Comparison of ENCODE assay signal across 9 cellular contexts in the genomic region with DNA sequence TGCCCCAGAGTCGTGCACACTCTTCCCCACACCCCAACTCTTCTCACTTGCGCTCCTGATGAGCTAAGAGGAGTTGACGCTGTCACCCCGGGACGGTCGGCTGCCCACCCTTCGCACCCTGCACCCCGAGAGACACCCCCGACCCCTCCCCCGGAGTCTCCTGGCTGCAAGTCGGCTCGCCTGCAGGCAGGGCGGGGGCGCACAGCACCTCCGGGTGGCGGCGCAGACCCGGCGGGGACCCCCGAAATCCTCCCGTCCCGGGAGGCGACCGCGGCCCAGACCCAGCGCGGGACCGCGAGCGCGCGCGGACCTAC. TPM values are rescaled to one million over a fixed set of nuclear protein-coding genes. Genes with fewer than 3 reads are reported as not detected.
DNase-seq lines count a peak whose midpoint lies in the region; ATAC-seq and TF ChIP-seq lines count a peak whose summit lies in the region.
"Had no signal": no experiment of that assay in that cellular context is flagged by ENCODE, and none has a peak within 500 bp of the region (broad histone marks: within the 10 kb centered on the region; RNA-seq: fewer than 3 reads in every experiment).

No MANE protein-coding gene starts in this region.

- H3K27ac Mint-ChIP-seq in activated CD4-positive, alpha-beta T cell treated with anti-CD3 and anti-CD28 coated beads for 36 hours = no peak overlapping the region
- no peak overlapping the region for H3K27ac Mint-ChIP-seq in activated CD4-positive, alpha-beta T cell treated with anti-CD3 and anti-CD28 coated beads, Interleukin-2, amount 10 ng/mL, durations not matched to agents 7 days and 5 days

- H3K4me3 ChIP-seq in ascending aorta = peak overlapping the region; percentile 67 to 90
- H3K4me3 ChIP-seq in left lung = peak overlapping the region; percentile 43 to 52

- TF ChIP-seq CTCF in ascending aorta (IDR thresholded peaks at IDR 0.05) = no peak
- TF ChIP-seq CTCF in left lung (IDR thresholded peaks at IDR 0.05) = no peak
- TF ChIP-seq CTCF in GM10248 (IDR thresholded peaks at IDR 0.05; ENCODE audit: control extremely low read depth, extremely low read depth, low read depth, missing control alignments) = no peak

- peak; percentile 27 for ATAC-seq in activated CD4-positive, alpha-beta T cell treated with anti-CD3 and anti-CD28 coated beads for 36 hours
- no peak for ATAC-seq in left lung
- ATAC-seq in HG02571 (IDR thresholded peaks at IDR 0.05; ENCODE audit: unreplicated experiment) = no peak
- no peak for ATAC-seq in GM19452 (IDR thresholded peaks at IDR 0.05; ENCODE audit: unreplicated experiment)

- H3K36me3 Mint-ChIP-seq in activated CD4-positive, alpha-beta T cell treated with anti-CD3 and anti-CD28 coated beads for 36 hours (ENCODE audit: low read depth) = no peaks in the 10 kb centered on the region
- no peaks in the 10 kb centered on the region for H3K36me3 Mint-ChIP-seq in activated CD4-positive, alpha-beta T cell treated with anti-CD3 and anti-CD28 coated beads, Interleukin-2, amount 10 ng/mL, durations not matched to agents 7 days and 5 days (ENCODE audit: low read depth)

- CTCF ChIA-PET in activated CD4-positive, alpha-beta T cell treated with anti-CD3 and anti-CD28 coated beads for 36 hours (lab: Charles Lee) = interaction anchor here (0.5 kb wide), 1 partner anchor 130 kb away, joined by 3 read pairs; no protein-coding TSS in a partner anchor
- CTCF ChIA-PET in activated CD4-positive, alpha-beta T cell treated with anti-CD3 and anti-CD28 coated beads, Interleukin-2, amount 10 ng/mL, durations not matched to agents 7 days and 5 days (lab: Charles Lee) = interaction anchor here (1.0 kb wide), 1 partner anchor 10 kb away, joined by 3 read pairs; no protein-coding TSS in a partner anchor
- CTCF ChIA-PET in GM10248 (lab: Yijun Ruan, JAX) = interaction anchor here (1.3 to 3.9 kb wide), 2 partner anchors 18 to 165 kb away, joined by 3 to 26 read pairs; no protein-coding TSS in a partner anchor

- H3K36me3 ChIP-seq in ascending aorta = no peaks in the 10 kb centered on the region
- no peaks in the 10 kb centered on the region for H3K36me3 ChIP-seq in left lung

- H3K4me1 ChIP-seq in ascending aorta (peaks cover 3 to 8% of the 10 kb centered on the region in 2 donors), left lung (peaks cover 0 to 39% of the 10 kb centered on the region in 2 donors)

- H3K4me1 Mint-ChIP-seq in activated CD4-positive, alpha-beta T cell treated with anti-CD3 and anti-CD28 coated beads for 36 hours = peaks cover 4% of the 10 kb centered on the region
- peaks cover 9% of the 10 kb centered on the region for H3K4me1 Mint-ChIP-seq in activated CD4-positive, alpha-beta T cell treated with anti-CD3 and anti-CD28 coated beads, Interleukin-2, amount 10 ng/mL, durations not matched to agents 7 days and 5 days

- no peak overlapping the region for H3K4me3 Mint-ChIP-seq in activated CD4-positive, alpha-beta T cell treated with anti-CD3 and anti-CD28 coated beads for 36 hours
- no peak overlapping the region for H3K4me3 Mint-ChIP-seq in activated CD4-positive, alpha-beta T cell treated with anti-CD3 and anti-CD28 coated beads, Interleukin-2, amount 10 ng/mL, durations not matched to agents 7 days and 5 days

- POLR2A ChIA-PET in activated CD4-positive, alpha-beta T cell treated with anti-CD3 and anti-CD28 coated beads for 36 hours (lab: Charles Lee) = interaction anchor here (0.5 kb wide), 1 partner anchor 45 kb away, joined by 3 read pairs; no protein-coding TSS in a partner anchor
- POLR2A ChIA-PET in activated CD4-positive, alpha-beta T cell treated with anti-CD3 and anti-CD28 coated beads, Interleukin-2, amount 10 ng/mL, durations not matched to agents 7 days and 5 days (lab: Charles Lee) = no interaction called here
- POLR2A ChIA-PET in GM10248 (lab: Yijun Ruan, JAX) = no interaction called here

- H3K9me3 Mint-ChIP-seq in activated CD4-positive, alpha-beta T cell treated with anti-CD3 and anti-CD28 coated beads for 36 hours (ENCODE audit: low read depth) = no peaks in the 10 kb centered on the region
- H3K9me3 Mint-ChIP-seq in activated CD4-positive, alpha-beta T cell treated with anti-CD3 and anti-CD28 coated beads, Interleukin-2, amount 10 ng/mL, durations not matched to agents 7 days and 5 days = no peaks in the 10 kb centered on the region

- DNase-seq in activated CD4-positive, alpha-beta T cell treated with anti-CD3 and anti-CD28 coated beads for 36 hours = no peak
- DNase-seq in activated CD4-positive, alpha-beta T cell treated with anti-CD3 and anti-CD28 coated beads, Interleukin-2, amount 10 ng/mL, durations not matched to agents 7 days and 5 days = no peak
- DNase-seq in ascending aorta (ENCODE audit: low spot score in 2 of 2) (no peak), left lung (no peak), substantia nigra (lab: John Stamatoyannopoulos, UW) (no peak), GM10248 (ENCODE audit: extremely low spot score) (no peak)
- DNase-seq: NCI-H1436 treated with DMSO at 0.1 percent for 48 hours had no signal

- H3K9me3 ChIP-seq in ascending aorta (no peaks in the 10 kb centered on the region), left lung (no peaks in the 10 kb centered on the region)

- H3K27ac ChIP-seq in ascending aorta = peak overlapping the region; percentile 23 to 39
- peak overlapping the region; percentile 48 to 53 for H3K27ac ChIP-seq in left lung
- H3K27ac ChIP-seq in substantia nigra (ENCODE audit: low read depth, low read length, poor library complexity, severe bottlenecking) = peak overlapping the region; percentile 59

- H3K27me3 Mint-ChIP-seq in activated CD4-positive, alpha-beta T cell treated with anti-CD3 and anti-CD28 coated beads for 36 hours = peaks cover 49% of the 10 kb centered on the region
- H3K27me3 Mint-ChIP-seq in activated CD4-positive, alpha-beta T cell treated with anti-CD3 and anti-CD28 coated beads, Interleukin-2, amount 10 ng/mL, durations not matched to agents 7 days and 5 days = peaks cover 41% of the 10 kb centered on the region

- intact Hi-C loops in activated CD4-positive, alpha-beta T cell treated with anti-CD3 and anti-CD28 coated beads for 36 hours (cut with DNase I, micrococcal nuclease) = no loop called here
- intact Hi-C loops in ascending aorta (cut with DNase I) (loop anchor here (2.0 kb wide), 2 partner anchors 30 to 54 kb away; no protein-coding TSS in a partner anchor), left lung (cut with DNase I) (no loop called here)

- H3K27me3 ChIP-seq in ascending aorta (no peaks in the 10 kb centered on the region), left lung (peaks cover 0 to 51% of the 10 kb centered on the region in 2 donors)

RNA-seq across cellular contexts. Expression of gene RAB3IL1, which starts 0.4 kb away (rescaled TPM):
- under 1 TPM in 1 of 2 experiments, not detected in 1; 0.09 TPM for total RNA-seq in activated CD4-positive, alpha-beta T cell treated with anti-CD3 and anti-CD28 coated beads for 36 hours
- not detected for total RNA-seq in activated CD4-positive, alpha-beta T cell treated with anti-CD3 and anti-CD28 coated beads, Interleukin-2, amount 10 ng/mL, durations not matched to agents 7 days and 5 days
- total RNA-seq in ascending aorta (23.2 TPM), left lung (10 to 100 TPM; 10.8 to 13.3 TPM)

RNA-seq across cellular contexts. Expression of gene FADS3, which starts 25.7 kb away (rescaled TPM):
- 10 to 100 TPM in 1 of 2 experiments, 1 to 10 TPM in 1; 7.2 to 10.1 TPM for total RNA-seq in activated CD4-positive, alpha-beta T cell treated with anti-CD3 and anti-CD28 coated beads for 36 hours
- total RNA-seq in activated CD4-positive, alpha-beta T cell treated with anti-CD3 and anti-CD28 coated beads, Interleukin-2, amount 10 ng/mL, durations not matched to agents 7 days and 5 days = 1 to 10 TPM; 2.9 to 3.7 TPM
- total RNA-seq in ascending aorta (191 TPM), left lung (10 to 100 TPM; 64.1 to 71.4 TPM)

RNA-seq across cellular contexts. Expression of gene BEST1, which starts 33.2 kb away (rescaled TPM):
- under 1 TPM; 0.37 to 0.65 TPM for total RNA-seq in activated CD4-positive, alpha-beta T cell treated with anti-CD3 and anti-CD28 coated beads for 36 hours
- total RNA-seq in activated CD4-positive, alpha-beta T cell treated with anti-CD3 and anti-CD28 coated beads, Interleukin-2, amount 10 ng/mL, durations not matched to agents 7 days and 5 days = not detected
- 30.9 TPM for total RNA-seq in ascending aorta
- 10 to 100 TPM in 1 of 2 donors, 1 to 10 TPM in 1; 3.8 to 14.6 TPM for total RNA-seq in left lung

RNA-seq across cellular contexts. Expression of gene FTH1, which starts 50.4 kb away (rescaled TPM):
- 100 to 1,000 TPM; 777 to 914 TPM for total RNA-seq in activated CD4-positive, alpha-beta T cell treated with anti-CD3 and anti-CD28 coated beads for 36 hours
- total RNA-seq in activated CD4-positive, alpha-beta T cell treated with anti-CD3 and anti-CD28 coated beads, Interleukin-2, amount 10 ng/mL, durations not matched to agents 7 days and 5 days = 100 to 1,000 TPM; 751 to 840 TPM
- total RNA-seq in ascending aorta = 2,353 TPM
- 1,000 to 10,000 TPM; 3,536 to 5,494 TPM for total RNA-seq in left lung

Comparison
In these comparisons a context has a peak if more than half of its experiments do, and no peak if none do; other contexts are left out.
1. RNA of gene RAB3IL1, which starts 0.4 kb away (total RNA-seq): 23.2 TPM in ascending aorta (single experiment) and 10.8 to 13.3 TPM in left lung; 0.09 TPM in activated CD4-positive, alpha-beta T cell treated with anti-CD3 and anti-CD28 coated beads for 36 hours and not detected in activated CD4-positive, alpha-beta T cell treated with anti-CD3 and anti-CD28 coated beads, Interleukin-2, amount 10 ng/mL, durations not matched to agents 7 days and 5 days; every median in the first group is over 10 times any median in the second.
2. RNA of gene FADS3, which starts 25.7 kb away (total RNA-seq): 191 TPM in ascending aorta (single experiment) and 64.1 to 71.4 TPM in left lung; 7.2 to 10.1 TPM in activated CD4-positive, alpha-beta T cell treated with anti-CD3 and anti-CD28 coated beads for 36 hours and 2.9 to 3.7 TPM in activated CD4-positive, alpha-beta T cell treated with anti-CD3 and anti-CD28 coated beads, Interleukin-2, amount 10 ng/mL, durations not matched to agents 7 days and 5 days; every median in the first group is over 4 times any median in the second.
3. Peak in every context shown above with its lines, with median percentiles within 50 percentile points of each other: H3K27ac ChIP-seq.